ENCODE assay signal across 1 cellular context in the genomic region with DNA sequence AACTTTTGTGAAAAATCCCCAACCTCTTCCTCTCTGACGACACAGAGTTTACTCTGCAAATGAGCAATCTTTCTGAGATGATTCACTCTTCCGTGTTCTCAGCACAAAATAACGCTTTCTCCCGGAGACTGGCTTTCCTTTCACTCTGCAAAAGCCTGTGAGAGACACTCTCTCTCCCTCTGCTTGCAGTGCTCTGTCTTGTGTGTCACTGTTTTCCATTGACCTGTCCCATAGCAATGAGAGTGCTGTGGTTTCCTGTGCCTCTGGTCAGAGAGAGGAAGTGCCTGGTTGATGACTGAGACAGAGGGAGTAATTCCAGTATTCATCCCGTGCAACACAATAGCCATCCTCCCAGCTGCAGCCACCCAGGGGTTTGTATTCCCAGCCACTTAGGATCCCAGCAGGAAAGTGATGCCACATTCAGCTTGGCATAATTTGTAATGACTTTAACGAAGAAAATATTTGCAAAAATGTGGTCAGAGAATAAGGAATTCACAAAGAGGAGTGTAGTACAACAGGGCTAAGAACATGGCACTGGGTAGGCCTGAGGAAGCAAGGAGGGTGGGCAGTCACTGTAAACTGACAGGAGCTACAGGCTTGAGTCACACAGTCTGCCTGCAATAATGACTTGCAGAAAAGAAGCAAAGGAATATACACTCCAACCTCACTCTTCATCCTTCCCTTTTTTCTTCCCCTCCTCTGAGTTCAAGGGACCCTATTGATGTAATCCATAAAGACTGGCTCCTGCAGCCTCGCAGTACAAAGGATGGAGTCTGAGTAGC.
TF ChIP-seq lines count a peak whose summit lies in the region.

No MANE protein-coding gene starts in this region.

TF ChIP-seq in SK-N-SH, 30 proteins besides CTCF, POLR2A, EP300 and RAD21 (continued from another document):
- TF ChIP-seq MEF2A (IDR thresholded peaks at IDR 0.05; ENCODE audit: borderline replicate concordance, low read depth) (peak; percentile 79; the same call in 1 of the 2 replicates), FOXJ3 (CRISPR knock-in tag; IDR thresholded peaks at IDR 0.05) (no peak), GABPA (IDR thresholded peaks at IDR 0.05; ENCODE audit: low read depth) (peak; percentile 73), RCOR1 (IDR thresholded peaks at IDR 0.05; ENCODE audit: low read length) (no peak), GATA2 (CRISPR knock-in tag; IDR thresholded peaks at IDR 0.05) (no peak), TAF1 (IDR thresholded peaks at IDR 0.05; ENCODE audit: borderline replicate concordance, low read depth, low read length) (peak; percentile 90; the same call in 1 of the 2 replicates), RXRA (IDR thresholded peaks at IDR 0.05; ENCODE audit: borderline replicate concordance, low read depth) (peak; percentile 84; the same call in 1 of the 2 replicates)
- TF ChIP-seq, protein P1, sequence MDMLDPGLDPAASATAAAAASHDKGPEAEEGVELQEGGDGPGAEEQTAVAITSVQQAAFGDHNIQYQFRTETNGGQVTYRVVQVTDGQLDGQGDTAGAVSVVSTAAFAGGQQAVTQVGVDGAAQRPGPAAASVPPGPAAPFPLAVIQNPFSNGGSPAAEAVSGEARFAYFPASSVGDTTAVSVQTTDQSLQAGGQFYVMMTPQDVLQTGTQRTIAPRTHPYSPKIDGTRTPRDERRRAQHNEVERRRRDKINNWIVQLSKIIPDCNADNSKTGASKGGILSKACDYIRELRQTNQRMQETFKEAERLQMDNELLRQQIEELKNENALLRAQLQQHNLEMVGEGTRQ (IDR thresholded peaks at IDR 0.05; ENCODE audit: borderline replicate concordance, low read depth, low read length): no peak
- TF ChIP-seq, protein P2, sequence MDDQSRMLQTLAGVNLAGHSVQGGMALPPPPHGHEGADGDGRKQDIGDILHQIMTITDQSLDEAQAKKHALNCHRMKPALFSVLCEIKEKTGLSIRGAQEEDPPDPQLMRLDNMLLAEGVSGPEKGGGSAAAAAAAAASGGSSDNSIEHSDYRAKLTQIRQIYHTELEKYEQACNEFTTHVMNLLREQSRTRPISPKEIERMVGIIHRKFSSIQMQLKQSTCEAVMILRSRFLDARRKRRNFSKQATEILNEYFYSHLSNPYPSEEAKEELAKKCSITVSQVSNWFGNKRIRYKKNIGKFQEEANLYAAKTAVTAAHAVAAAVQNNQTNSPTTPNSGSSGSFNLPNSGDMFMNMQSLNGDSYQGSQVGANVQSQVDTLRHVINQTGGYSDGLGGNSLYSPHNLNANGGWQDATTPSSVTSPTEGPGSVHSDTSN (IDR thresholded peaks at IDR 0.05): peak; percentile 90
- TF ChIP-seq, protein P3, sequence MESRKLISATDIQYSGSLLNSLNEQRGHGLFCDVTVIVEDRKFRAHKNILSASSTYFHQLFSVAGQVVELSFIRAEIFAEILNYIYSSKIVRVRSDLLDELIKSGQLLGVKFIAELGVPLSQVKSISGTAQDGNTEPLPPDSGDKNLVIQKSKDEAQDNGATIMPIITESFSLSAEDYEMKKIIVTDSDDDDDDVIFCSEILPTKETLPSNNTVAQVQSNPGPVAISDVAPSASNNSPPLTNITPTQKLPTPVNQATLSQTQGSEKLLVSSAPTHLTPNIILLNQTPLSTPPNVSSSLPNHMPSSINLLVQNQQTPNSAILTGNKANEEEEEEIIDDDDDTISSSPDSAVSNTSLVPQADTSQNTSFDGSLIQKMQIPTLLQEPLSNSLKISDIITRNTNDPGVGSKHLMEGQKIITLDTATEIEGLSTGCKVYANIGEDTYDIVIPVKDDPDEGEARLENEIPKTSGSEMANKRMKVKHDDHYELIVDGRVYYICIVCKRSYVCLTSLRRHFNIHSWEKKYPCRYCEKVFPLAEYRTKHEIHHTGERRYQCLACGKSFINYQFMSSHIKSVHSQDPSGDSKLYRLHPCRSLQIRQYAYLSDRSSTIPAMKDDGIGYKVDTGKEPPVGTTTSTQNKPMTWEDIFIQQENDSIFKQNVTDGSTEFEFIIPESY (IDR thresholded peaks at IDR 0.05; ENCODE audit: borderline replicate concordance, low read depth): peak; percentile 71; the same call in 1 of the 2 replicates
